In the genomic region with DNA sequence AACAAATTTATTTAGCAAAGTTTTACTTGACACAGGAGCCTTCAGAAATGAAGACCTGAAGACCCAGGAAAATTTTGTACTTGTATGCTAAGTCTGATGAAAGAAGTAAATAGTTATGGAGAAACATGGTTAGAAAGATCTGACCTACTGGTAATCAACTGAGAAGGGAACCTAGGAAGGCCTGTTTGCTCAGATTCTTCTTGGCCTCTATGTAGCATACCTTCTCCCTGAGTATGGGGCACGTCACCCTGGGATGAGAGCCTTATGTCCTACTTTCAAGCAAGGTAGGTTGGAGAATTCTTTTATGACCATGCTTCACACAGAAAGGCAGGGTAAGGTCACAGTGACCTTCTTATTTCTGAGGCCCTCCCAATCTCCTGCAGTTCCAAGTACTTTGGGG, we compare ENCODE assay signal across 5 cellular contexts.
"Had no signal": no experiment of that assay in that cellular context is flagged by ENCODE, and none has a peak within 500 bp of the region (broad histone marks: within the 10 kb centered on the region; RNA-seq: fewer than 3 reads in every experiment).

No MANE protein-coding gene starts in this region.

- H3K27ac Mint-ChIP-seq: IgD-negative memory B cell had no signal

- H3K27ac ChIP-seq: HL-60 had no signal

- H3K4me3 ChIP-seq: K562 had no signal

- ATAC-seq: HepG2, K562 had no signal

- H3K27me3 Mint-ChIP-seq: IgD-negative memory B cell had no signal

- DNase-seq: KBM-7 had no signal

- H3K4me3 Mint-ChIP-seq: IgD-negative memory B cell had no signal
